12 cellular contexts compared by ENCODE assay signal in genomic region chr11:20132667-20133039, GRCh38. TPM values are rescaled to one million over a fixed set of nuclear protein-coding genes. Genes with fewer than 3 reads are reported as not detected.
A peak's percentile ranks its signal among the peaks of the same experiment; 100 is the strongest.
DNase-seq lines count a peak whose midpoint lies in the region; TF ChIP-seq lines count a peak whose summit lies in the region.
"Had no signal": no experiment of that assay in that cellular context is flagged by ENCODE, and none has a peak within 500 bp of the region (broad histone marks: within the 10 kb centered on the region; RNA-seq: fewer than 3 reads in every experiment).

No MANE protein-coding gene starts in this region.

- POLR2A ChIA-PET in CD8-positive, alpha-beta memory T cell (lab: Charles Lee): no interaction called here
- POLR2A ChIA-PET in OCI-LY7 (lab: Charles Lee): no interaction called here

- peaks cover 10 to 13% (median 12%) of the 10 kb centered on the region in 3 donors for H3K4me1 Mint-ChIP-seq in CD8-positive, alpha-beta memory T cell
- H3K4me1 Mint-ChIP-seq in neural progenitor cell: peaks cover 9% of the 10 kb centered on the region

- H3K36me3 ChIP-seq in CD8-positive, alpha-beta memory T cell (ENCODE audit: insufficient read depth, low read length): no peaks in the 10 kb centered on the region
- H3K36me3 ChIP-seq in OCI-LY7 (ENCODE audit: insufficient read depth, low read length): no peaks in the 10 kb centered on the region
- no peaks in the 10 kb centered on the region for H3K36me3 ChIP-seq in effector memory CD4-positive, alpha-beta T cell (ENCODE audit: control insufficient read depth, insufficient read depth, low read length)
- no peaks in the 10 kb centered on the region for H3K36me3 ChIP-seq in neural progenitor cell

- peak overlapping the region; percentile 66 for H3K4me3 ChIP-seq in CD8-positive, alpha-beta memory T cell (ENCODE audit: low read length)
- H3K4me3 ChIP-seq in OCI-LY7 (ENCODE audit: low read depth, low read length, poor library complexity, severe bottlenecking) (no peak overlapping the region), neural progenitor cell (no peak overlapping the region)
- peak overlapping the region; percentile 55 for H3K4me3 ChIP-seq in effector memory CD4-positive, alpha-beta T cell (ENCODE audit: insufficient read depth, low read depth, low read length, poor library complexity, severe bottlenecking)

- peaks cover 17 to 41% of the 10 kb centered on the region in 2 donors for H3K27me3 Mint-ChIP-seq in CD8-positive, alpha-beta memory T cell
- peaks cover 29% of the 10 kb centered on the region for H3K27me3 Mint-ChIP-seq in neural progenitor cell (ENCODE audit: insufficient read depth, low read depth)

- H3K27me3 ChIP-seq in CD8-positive, alpha-beta memory T cell (ENCODE audit: insufficient read depth, low read length, poor library complexity, severe bottlenecking): peaks cover 6% of the 10 kb centered on the region
- H3K27me3 ChIP-seq in effector memory CD4-positive, alpha-beta T cell (replicated peaks; ENCODE audit: control insufficient read depth, insufficient read depth, low read length, poor library complexity, severe bottlenecking): no peaks in the 10 kb centered on the region
- peaks cover 9% of the 10 kb centered on the region for H3K27me3 ChIP-seq in neural progenitor cell

- no peaks in the 10 kb centered on the region for H3K4me1 ChIP-seq in CD8-positive, alpha-beta memory T cell (ENCODE audit: insufficient read depth, low read length)
- no peaks in the 10 kb centered on the region for H3K4me1 ChIP-seq in OCI-LY7 (ENCODE audit: insufficient read depth, low read length, poor library complexity, severe bottlenecking)
- peaks cover 3% of the 10 kb centered on the region for H3K4me1 ChIP-seq in effector memory CD4-positive, alpha-beta T cell (ENCODE audit: control insufficient read depth, insufficient read depth, low read length, poor library complexity, severe bottlenecking)
- H3K4me1 ChIP-seq in neural progenitor cell: no peaks in the 10 kb centered on the region

- H3K27ac ChIP-seq in CD8-positive, alpha-beta memory T cell (ENCODE audit: low read depth, low read length): no peak overlapping the region
- H3K27ac ChIP-seq in OCI-LY7 (ENCODE audit: low read depth, low read length, poor library complexity, severe bottlenecking) (no peak overlapping the region), neural progenitor cell (no peak overlapping the region)
- no peak overlapping the region for H3K27ac ChIP-seq in effector memory CD4-positive, alpha-beta T cell (ENCODE audit: insufficient read depth, low read length, poor library complexity, severe bottlenecking)
- H3K27ac ChIP-seq: epithelial cell of prostate had no signal

- H3K9me3 Mint-ChIP-seq in CD8-positive, alpha-beta memory T cell: no peaks in the 10 kb centered on the region
- peaks cover 2% of the 10 kb centered on the region for H3K9me3 Mint-ChIP-seq in neural progenitor cell

- DNase-seq in CD8-positive, alpha-beta memory T cell: no peak
- DNase-seq in OCI-LY7 (ENCODE audit: low spot score) (no peak), neural progenitor cell (ENCODE audit: low spot score) (no peak), globus pallidus (ENCODE audit: low spot score) (no peak), NAMALWA (ENCODE audit: low spot score) (no peak), NCI-H2107 (lab: John Stamatoyannopoulos, UW) (no peak), activated gamma-delta T cell (lab: John Stamatoyannopoulos, UW) (no peak)
- DNase-seq in effector memory CD4-positive, alpha-beta T cell: no peak
- DNase-seq: GDM1 had no signal

- H3K4me2 ChIP-seq in OCI-LY7 (ENCODE audit: low read length) (no peak overlapping the region), neural progenitor cell (no peak overlapping the region)

- H4K20me1 ChIP-seq in OCI-LY7 (ENCODE audit: insufficient read depth, low read length) (no peaks in the 10 kb centered on the region), neural progenitor cell (ENCODE audit: low read depth) (no peaks in the 10 kb centered on the region)

- H3K9me2 ChIP-seq in OCI-LY7 (ENCODE audit: insufficient read depth, low read length): no peaks in the 10 kb centered on the region

- no peak overlapping the region for H2AFZ ChIP-seq in OCI-LY7 (ENCODE audit: low read length)
- no peak overlapping the region for H2AFZ ChIP-seq in neural progenitor cell (replicated peaks)

- intact Hi-C loops in OCI-LY7 (cut with micrococcal nuclease; ENCODE audit: unreplicated experiment): loop anchor here (1.0 kb wide), 1 partner anchor 194 kb away; no protein-coding TSS in a partner anchor

- H3K9ac ChIP-seq in neural progenitor cell: no peak overlapping the region

- peak overlapping the region; percentile 36 to 80 (median 75) for H3K4me3 Mint-ChIP-seq in CD8-positive, alpha-beta memory T cell
- H3K4me3 Mint-ChIP-seq in neural progenitor cell: no peak overlapping the region

- peak; percentile 43; the same call in 1 of the 2 replicates for TF ChIP-seq CTCF in OCI-LY7 (conservative IDR thresholded peaks at IDR 0.05; ENCODE audit: low read length)
- peak; percentile 8 for TF ChIP-seq CTCF in neural progenitor cell (IDR thresholded peaks at IDR 0.05)

- BruUV-seq in OCI-LY7 (replicated peaks; lab: Mats Ljungman, UMichigan): no TSS peak

- no peaks in the 10 kb centered on the region for H3K9me3 ChIP-seq in CD8-positive, alpha-beta memory T cell (ENCODE audit: low read length)
- H3K9me3 ChIP-seq in OCI-LY7 (ENCODE audit: low read length) (no peaks in the 10 kb centered on the region), neural progenitor cell (ENCODE audit: low read depth) (no peaks in the 10 kb centered on the region)
- no peaks in the 10 kb centered on the region for H3K9me3 ChIP-seq in effector memory CD4-positive, alpha-beta T cell (ENCODE audit: control insufficient read depth, low read length)

- CTCF ChIA-PET in CD8-positive, alpha-beta memory T cell (lab: Charles Lee): interaction anchor here (0.8 to 4.3 kb wide), 6 partner anchors 8 to 232 kb away, joined by 3 to 20 read pairs (median 4); partner anchors contain the start of gene DBX1
- CTCF ChIA-PET in OCI-LY7 (lab: Charles Lee; ENCODE audit: unreplicated experiment): no interaction called here

- H3K36me3 Mint-ChIP-seq in CD8-positive, alpha-beta memory T cell: peaks cover 0 to 1% (median 0%) of the 10 kb centered on the region in 3 donors
- no peaks in the 10 kb centered on the region for H3K36me3 Mint-ChIP-seq in neural progenitor cell

- no peak overlapping the region for H3K27ac Mint-ChIP-seq in CD8-positive, alpha-beta memory T cell
- no peak overlapping the region for H3K27ac Mint-ChIP-seq in neural progenitor cell

- peaks cover 11% of the 10 kb centered on the region for H3F3A ChIP-seq in neural progenitor cell (ENCODE audit: low read depth)

- H3K79me2 ChIP-seq in OCI-LY7 (ENCODE audit: insufficient read depth, low read depth, low read length) (no peaks in the 10 kb centered on the region), neural progenitor cell (ENCODE audit: low read depth) (no peaks in the 10 kb centered on the region)

RNA-seq across cellular contexts. Expression of gene DBX1, which starts 27.6 kb away (rescaled TPM):
- not detected for total RNA-seq in CD8-positive, alpha-beta memory T cell
- polyA plus RNA-seq in CD8-positive, alpha-beta memory T cell: not detected
- total RNA-seq in OCI-LY7 (2014; rRNA removed; shearing (Covaris generic)): not detected in 2 replicates
- not detected in 2 replicates for total RNA-seq in OCI-LY7 (2022)
- total RNA-seq in neural progenitor cell (ENCODE audit: low replicate concordance): 0.43 and 5.3 TPM in 2 replicates
- total RNA-seq: NCI-H460; T-helper 2 cell treated with Interferon-gamma antibody and Interleukin-4, amounts not matched to agents 100 ng/mL and 5 ng/mL, for 36 hours had no signal

Comparison
In these comparisons a context has a peak if more than half of its experiments do, and no peak if none do; other contexts are left out.
1. H3K4me3 ChIP-seq: peak in CD8-positive, alpha-beta memory T cell (single experiment) and effector memory CD4-positive, alpha-beta T cell (single experiment); none in OCI-LY7 (single experiment) and neural progenitor cell (single experiment).